In genomic region chr2:43192039-43192438, GRCh38 we compare ENCODE assay signal across 10 cellular contexts.
DNase-seq lines count a peak whose midpoint lies in the region; ATAC-seq and TF ChIP-seq lines count a peak whose summit lies in the region.
"Had no signal": no experiment of that assay in that cellular context is flagged by ENCODE, and none has a peak within 500 bp of the region (broad histone marks: within the 10 kb centered on the region; RNA-seq: fewer than 3 reads in every experiment).

No MANE protein-coding gene starts in this region.

- H2AFZ ChIP-seq in OCI-LY3 (ENCODE audit: low read depth, low read length): no peak overlapping the region

- no peaks in the 10 kb centered on the region for H3K9me3 ChIP-seq in OCI-LY3 (ENCODE audit: insufficient read depth, low read length)
- H3K9me3 ChIP-seq: gastroesophageal sphincter had no signal

- no peaks in the 10 kb centered on the region for H3K36me3 ChIP-seq in OCI-LY3 (replicated peaks; ENCODE audit: low read depth, low read length)
- H3K36me3 ChIP-seq: gastroesophageal sphincter had no signal

- no peak overlapping the region for H3K27ac ChIP-seq in OCI-LY3 (ENCODE audit: low read length)
- H3K27ac ChIP-seq: gastroesophageal sphincter had no signal

- H3K4me2 ChIP-seq in OCI-LY3 (ENCODE audit: low read length): no peak overlapping the region

- TF ChIP-seq CTCF in OCI-LY3 (IDR thresholded peaks at IDR 0.05; ENCODE audit: low read depth, low read length): peak; percentile 46
- peak; percentile 51 for TF ChIP-seq CTCF in choroid plexus epithelial cell (conservative IDR thresholded peaks at IDR 0.05; ENCODE audit: low read depth, low read length)
- TF ChIP-seq CTCF in retinal pigment epithelial cell (conservative IDR thresholded peaks at IDR 0.05; ENCODE audit: low read depth, low read length): peak; percentile 25

- no peaks in the 10 kb centered on the region for H4K20me1 ChIP-seq in OCI-LY3 (ENCODE audit: insufficient read depth, low read length)

- no peak overlapping the region for H3K9ac ChIP-seq in OCI-LY3 (ENCODE audit: low read length)

- peaks cover 41% of the 10 kb centered on the region for H3K4me1 ChIP-seq in OCI-LY3 (ENCODE audit: low read length)

- no peaks in the 10 kb centered on the region for H3K79me2 ChIP-seq in OCI-LY3 (ENCODE audit: low read length)

- H3K4me3 ChIP-seq in OCI-LY3 (ENCODE audit: low read length) (no peak overlapping the region), choroid plexus epithelial cell (ENCODE audit: low read depth, low read length) (no peak overlapping the region), retinal pigment epithelial cell (ENCODE audit: low read length) (no peak overlapping the region)
- H3K4me3 ChIP-seq: gastroesophageal sphincter had no signal

- DNase-seq in activated effector memory CD4-positive, alpha-beta T cell treated with Interleukin-2 at 50 U/mL for 16 hours: peak; percentile 19
- DNase-seq in activated effector memory CD4-positive, alpha-beta T cell treated with anti-CD3 and anti-CD28 coated beads, Interleukin-2, amount 50 U/mL, for 16 hours: no peak
- DNase-seq in choroid plexus epithelial cell (ENCODE audit: low read depth) (no peak), retinal pigment epithelial cell (ENCODE audit: low read depth) (no peak), hypothalamus (lab: John Stamatoyannopoulos, UW) (no peak)
- DNase-seq: NCI-H1436 had no signal

- H3K27me3 ChIP-seq in OCI-LY3 (ENCODE audit: low read depth, low read length): no peaks in the 10 kb centered on the region
- H3K27me3 ChIP-seq: gastroesophageal sphincter had no signal

- no peak for ATAC-seq in HG02884 (IDR thresholded peaks at IDR 0.05; ENCODE audit: unreplicated experiment)
- no peak for ATAC-seq in HG03039 (IDR thresholded peaks at IDR 0.05; ENCODE audit: unreplicated experiment)
- ATAC-seq: gastroesophageal sphincter had no signal
